14 cellular contexts compared by ENCODE assay signal in genomic region chr7:137658194-137658900, GRCh38.
"Had no signal": no experiment of that assay in that cellular context is flagged by ENCODE, and none has a peak within 500 bp of the region (broad histone marks: within the 10 kb centered on the region; RNA-seq: fewer than 3 reads in every experiment).

No MANE protein-coding gene starts in this region.

- H3K9me3 Mint-ChIP-seq: activated CD4-positive, alpha-beta memory T cell treated with anti-CD3 and anti-CD28 coated beads, Interleukin-2, amount 10 ng/mL, durations not matched to agents 7 days and 5 days; activated naive CD8-positive, alpha-beta T cell treated with anti-CD3 and anti-CD28 coated beads, Interleukin-2, amount 10 ng/mL, durations not matched to agents 7 days and 5 days; natural killer cell treated with Interleukin-12 subunit alpha and Interleukin-12 subunit beta and Interleukin-15 and Interleukin-18, amount 100 ng/mL, for 72 hours; stimulated activated naive CD8-positive, alpha-beta T cell treated with anti-CD3 and anti-CD28 coated beads, Interleukin-15, Interleukin-2, amounts not matched to agents 100 ng/mL and 50 ng/mL, for 24 hours had no signal

- H3K27ac Mint-ChIP-seq: activated CD4-positive, alpha-beta memory T cell treated with anti-CD3 and anti-CD28 coated beads, Interleukin-2, amount 10 ng/mL, durations not matched to agents 7 days and 5 days; activated naive CD8-positive, alpha-beta T cell treated with anti-CD3 and anti-CD28 coated beads, Interleukin-2, amount 10 ng/mL, durations not matched to agents 7 days and 5 days; natural killer cell treated with Interleukin-12 subunit alpha and Interleukin-12 subunit beta and Interleukin-15 and Interleukin-18, amount 100 ng/mL, for 72 hours; stimulated activated naive CD8-positive, alpha-beta T cell treated with anti-CD3 and anti-CD28 coated beads, Interleukin-15, Interleukin-2, amounts not matched to agents 100 ng/mL and 50 ng/mL, for 24 hours had no signal

- H3K36me3 Mint-ChIP-seq: activated naive CD8-positive, alpha-beta T cell treated with anti-CD3 and anti-CD28 coated beads, Interleukin-2, amount 10 ng/mL, durations not matched to agents 7 days and 5 days; natural killer cell treated with Interleukin-12 subunit alpha and Interleukin-12 subunit beta and Interleukin-15 and Interleukin-18, amount 100 ng/mL, for 72 hours had no signal

- ATAC-seq: gastroesophageal sphincter; natural killer cell treated with Interleukin-12 subunit alpha and Interleukin-12 subunit beta and Interleukin-15 and Interleukin-18, amount 100 ng/mL, for 72 hours; psoas muscle had no signal

- H3K27ac ChIP-seq: epithelial cell of prostate, gastroesophageal sphincter, psoas muscle had no signal

- H3K9me3 ChIP-seq: ascending aorta, gastroesophageal sphincter, psoas muscle had no signal

- H3K4me1 Mint-ChIP-seq: activated CD4-positive, alpha-beta memory T cell treated with anti-CD3 and anti-CD28 coated beads, Interleukin-2, amount 10 ng/mL, durations not matched to agents 7 days and 5 days; activated naive CD8-positive, alpha-beta T cell treated with anti-CD3 and anti-CD28 coated beads, Interleukin-2, amount 10 ng/mL, durations not matched to agents 7 days and 5 days had no signal

- FAIRE-seq: colon had no signal

- H3K36me3 ChIP-seq: ascending aorta, gastroesophageal sphincter had no signal

- H3K27me3 ChIP-seq: ascending aorta, gastroesophageal sphincter had no signal

- H3K4me1 ChIP-seq: psoas muscle had no signal

- DNase-seq: activated CD4-positive, alpha-beta memory T cell treated with anti-CD3 and anti-CD28 coated beads, Interleukin-2, amount 10 ng/mL, durations not matched to agents 7 days and 5 days; activated CD4-positive, alpha-beta T cell treated with anti-CD3 and anti-CD28 coated beads for 1 hour; activated gamma-delta T cell treated with Interleukin-2 at 50 U/mL for 16 hours; activated naive CD8-positive, alpha-beta T cell treated with anti-CD3 and anti-CD28 coated beads, Interleukin-2, amount 10 ng/mL, durations not matched to agents 7 days and 5 days; activated T-cell treated with anti-CD3 and anti-CD28 coated beads, Interleukin-2, amount 50 U/mL, for 48 hours; effector CD4-positive, alpha-beta T cell; psoas muscle; stimulated activated CD4-positive, alpha-beta T cell treated with anti-CD3 and anti-CD28 coated beads, Interleukin-4, amount 100 ng/mL, for 24 hours had no signal

- H3K4me3 Mint-ChIP-seq: activated CD4-positive, alpha-beta memory T cell treated with anti-CD3 and anti-CD28 coated beads, Interleukin-2, amount 10 ng/mL, durations not matched to agents 7 days and 5 days; activated naive CD8-positive, alpha-beta T cell treated with anti-CD3 and anti-CD28 coated beads, Interleukin-2, amount 10 ng/mL, durations not matched to agents 7 days and 5 days; natural killer cell treated with Interleukin-12 subunit alpha and Interleukin-12 subunit beta and Interleukin-15 and Interleukin-18, amount 100 ng/mL, for 72 hours; stimulated activated naive CD8-positive, alpha-beta T cell treated with anti-CD3 and anti-CD28 coated beads, Interleukin-15, Interleukin-2, amounts not matched to agents 100 ng/mL and 50 ng/mL, for 24 hours had no signal

- H3K4me3 ChIP-seq: ascending aorta, gastroesophageal sphincter, psoas muscle had no signal
